ENCODE assay signal across 9 cellular contexts in genomic region chr17:55285340-55286301, GRCh38. TPM values are rescaled to one million over a fixed set of nuclear protein-coding genes. Genes with fewer than 3 reads are reported as not detected.
DNase-seq lines count a peak whose midpoint lies in the region; ATAC-seq, FAIRE-seq and TF ChIP-seq lines count a peak whose summit lies in the region.
"Had no signal": no experiment of that assay in that cellular context is flagged by ENCODE, and none has a peak within 500 bp of the region (broad histone marks: within the 10 kb centered on the region; RNA-seq: fewer than 3 reads in every experiment).

No MANE protein-coding gene starts in this region.

- ATAC-seq in left colon (peak; percentile 34), HG02852 (IDR thresholded peaks at IDR 0.05; ENCODE audit: unreplicated experiment) (no peak), GM18519 (IDR thresholded peaks at IDR 0.05; ENCODE audit: low FRiP score, unreplicated experiment) (no peak)

- peaks cover 65% of the 10 kb centered on the region for H3K4me1 ChIP-seq in suprapubic skin

- no peak for FAIRE-seq in GM19239 (lab: Jason Lieb, UNC)

- DNase-seq in NCI-H1694 treated with DMSO at 0.1 percent for 48 hours (lab: John Stamatoyannopoulos, UW) = peak; percentile 33
- DNase-seq in T47D (ENCODE audit: low read depth in 1 of 2, low spot score in 1 of 2) = peak; percentile 37 to 94
- peak; percentile 79 to 92 for DNase-seq in left colon
- peak; percentile 90 to 95 for DNase-seq in suprapubic skin (ENCODE audit: low spot score in 2 of 2)
- DNase-seq in central memory CD4-positive, alpha-beta T cell = no peak
- no peak for DNase-seq in GM19239 (ENCODE audit: insufficient read length, low spot score)
- DNase-seq: activated CD4-positive, CD25-positive, alpha-beta regulatory T cell had no signal

- H3K4me3 ChIP-seq in suprapubic skin = no peak overlapping the region

- intact Hi-C loops in left colon (cut with DNase I, micrococcal nuclease) = no loop called here

- no peak for TF ChIP-seq EP300 in suprapubic skin (IDR thresholded peaks at IDR 0.05)

- TF ChIP-seq POLR2A in suprapubic skin (IDR thresholded peaks at IDR 0.05) = no peak

- H3K9me3 ChIP-seq in suprapubic skin = no peaks in the 10 kb centered on the region

- WGBS in suprapubic skin = 36% methylated on average over 11 of the region's 11 CpGs

- in situ Hi-C loops in T47D (cut with HindIII; ENCODE audit: low pct_unique_long_range_greater_than_20kb, low sequenced_read_pairs) = no loop called here

- TF ChIP-seq CTCF in suprapubic skin (IDR thresholded peaks at IDR 0.05) = no peak

- H3K36me3 ChIP-seq in suprapubic skin = no peaks in the 10 kb centered on the region

- no peaks in the 10 kb centered on the region for H3K27me3 ChIP-seq in suprapubic skin

- peak overlapping the region; percentile 87 for H3K27ac ChIP-seq in suprapubic skin

RNA-seq across cellular contexts. Expression of gene HLF, which starts 20.9 kb away (rescaled TPM):
- total RNA-seq in left colon (1 to 10 TPM in 1 of 2 donors, under 1 TPM in 1; 0.70 to 3.9 TPM), suprapubic skin (10 to 100 TPM; 26.2 to 41.8 (median 36.5) TPM)

Comparison
In these comparisons a context has a peak if more than half of its experiments do, and no peak if none do; other contexts are left out.
1. DNase-seq: peak in NCI-H1694 treated with DMSO at 0.1 percent for 48 hours (single experiment), T47D (2 of 2), left colon (2 of 2) and suprapubic skin (2 of 2); none in central memory CD4-positive, alpha-beta T cell (single experiment) and GM19239 (single experiment).
2. RNA of gene HLF, which starts 20.9 kb away (total RNA-seq): 26.2 to 41.8 TPM in suprapubic skin; 0.70 to 3.9 TPM in left colon; every median in the first group is over 4 times any median in the second.